Comparison of ENCODE assay signal across 8 cellular contexts in genomic region chr12:18320036-18320617, GRCh38. TPM values are rescaled to one million over a fixed set of nuclear protein-coding genes. Genes with fewer than 3 reads are reported as not detected.
DNase-seq lines count a peak whose midpoint lies in the region; ATAC-seq and TF ChIP-seq lines count a peak whose summit lies in the region.

No MANE protein-coding gene starts in this region.

- no peaks in the 10 kb centered on the region for H3K27me3 Mint-ChIP-seq in T-helper 17 cell

- 40% methylated on average over 6 of the region's 6 CpGs for WGBS in smooth muscle cell (ENCODE audit: low lambda C conversion rate)

- no peaks in the 10 kb centered on the region for H3K36me3 ChIP-seq in smooth muscle cell (ENCODE audit: low read depth)

- peak; percentile 42 for TF ChIP-seq CTCF in smooth muscle cell (IDR thresholded peaks at IDR 0.05; ENCODE audit: borderline replicate concordance, insufficient read depth, poor library complexity, severe bottlenecking)

- H3K4me1 ChIP-seq in smooth muscle cell (ENCODE audit: low read depth): no peaks in the 10 kb centered on the region

- no peak overlapping the region for H2AFZ ChIP-seq in smooth muscle cell (ENCODE audit: low read depth)

- H3K4me1 Mint-ChIP-seq in T-helper 17 cell: no peaks in the 10 kb centered on the region

- H3K4me2 ChIP-seq in smooth muscle cell: peak overlapping the region; percentile 2

- no peaks in the 10 kb centered on the region for H4K20me1 ChIP-seq in smooth muscle cell (ENCODE audit: low read depth)

- H3K9ac ChIP-seq in smooth muscle cell (ENCODE audit: low read depth): no peak overlapping the region

- no peaks in the 10 kb centered on the region for H3F3A ChIP-seq in smooth muscle cell (ENCODE audit: low read depth)

- no peak overlapping the region for H3K27ac Mint-ChIP-seq in T-helper 17 cell

- H3K4me3 Mint-ChIP-seq in T-helper 17 cell: no peak overlapping the region

- no peak overlapping the region for H3K27ac ChIP-seq in smooth muscle cell (ENCODE audit: low read depth)

- H3K9me3 ChIP-seq in smooth muscle cell (replicated peaks; ENCODE audit: low read depth) (no peaks in the 10 kb centered on the region), T-helper 17 cell (ENCODE audit: control insufficient read depth, low read length, poor library complexity, severe bottlenecking) (no peaks in the 10 kb centered on the region)

- no peaks in the 10 kb centered on the region for H3K36me3 Mint-ChIP-seq in T-helper 17 cell (ENCODE audit: low read depth)

- no peaks in the 10 kb centered on the region for H3K27me3 ChIP-seq in smooth muscle cell (ENCODE audit: low read depth)

- no peak overlapping the region for H3K4me3 ChIP-seq in smooth muscle cell

- ATAC-seq in SK-N-SH treated with all-trans-retinoic acid at 6 μM for 48 hours: peak; percentile 99
- ATAC-seq in T-helper 17 cell: no peak
- ATAC-seq in GM18873 (IDR thresholded peaks at IDR 0.05; ENCODE audit: low FRiP score, unreplicated experiment): no peak

- DNase-seq in GM04504 (ENCODE audit: low read depth) (peak; percentile 11), HuH-7 (ENCODE audit: low spot score) (peak; percentile 52), glomerular endothelial cell (ENCODE audit: extremely low read depth, low read depth, low spot score) (peak; percentile 4), smooth muscle cell (lab: John Stamatoyannopoulos, UW; ENCODE audit: unreplicated experiment) (no peak), T-helper 17 cell (no peak), C1 segment of cervical spinal cord (lab: John Stamatoyannopoulos, UW) (no peak)

- H3K79me2 ChIP-seq in smooth muscle cell (ENCODE audit: low read depth): no peaks in the 10 kb centered on the region

TF ChIP-seq in SK-N-SH treated with all-trans-retinoic acid at 6 μM for 48 hours, 23 proteins besides CTCF, POLR2A, EP300 and RAD21:
- TF ChIP-seq ZNF70 (CRISPR knock-in tag; IDR thresholded peaks at IDR 0.05) (no peak), ZFP3 (CRISPR knock-in tag; IDR thresholded peaks at IDR 0.05) (no peak), BACH2 (CRISPR knock-in tag; IDR thresholded peaks at IDR 0.05; ENCODE audit: borderline replicate concordance) (no peak), ISL1 (CRISPR knock-in tag; IDR thresholded peaks at IDR 0.05) (no peak), ZFP30 (CRISPR knock-in tag; IDR thresholded peaks at IDR 0.05) (no peak), ZNF8 (CRISPR knock-in tag; IDR thresholded peaks at IDR 0.05) (no peak), ZC3H10 (CRISPR knock-in tag; IDR thresholded peaks at IDR 0.05) (no peak), TOX (CRISPR knock-in tag; IDR thresholded peaks at IDR 0.05; ENCODE audit: borderline replicate concordance) (no peak), ZNF565 (CRISPR knock-in tag; conservative IDR thresholded peaks at IDR 0.05; ENCODE audit: low read depth) (no peak), PATZ1 (CRISPR knock-in tag; IDR thresholded peaks at IDR 0.05; ENCODE audit: borderline replicate concordance) (no peak)

RNA-seq across cellular contexts. Expression of gene PIK3C2G, which starts 58.8 kb away (rescaled TPM):
- not detected in 2 replicates for total RNA-seq in glomerular endothelial cell
- total RNA-seq in smooth muscle cell: 0.63 and 5.6 TPM in 2 replicates
- polyA plus RNA-seq in smooth muscle cell: not detected in 2 replicates
- not detected for total RNA-seq in T-helper 17 cell

Comparison
In these comparisons a context has a peak if more than half of its experiments do, and no peak if none do; other contexts are left out.
1. DNase-seq: peak in GM04504 (single experiment), HuH-7 (single experiment) and glomerular endothelial cell (single experiment); none in smooth muscle cell (single experiment), T-helper 17 cell (0 of 3) and C1 segment of cervical spinal cord (0 of 14).